ENCODE assay signal across 18 cellular contexts in the genomic region with DNA sequence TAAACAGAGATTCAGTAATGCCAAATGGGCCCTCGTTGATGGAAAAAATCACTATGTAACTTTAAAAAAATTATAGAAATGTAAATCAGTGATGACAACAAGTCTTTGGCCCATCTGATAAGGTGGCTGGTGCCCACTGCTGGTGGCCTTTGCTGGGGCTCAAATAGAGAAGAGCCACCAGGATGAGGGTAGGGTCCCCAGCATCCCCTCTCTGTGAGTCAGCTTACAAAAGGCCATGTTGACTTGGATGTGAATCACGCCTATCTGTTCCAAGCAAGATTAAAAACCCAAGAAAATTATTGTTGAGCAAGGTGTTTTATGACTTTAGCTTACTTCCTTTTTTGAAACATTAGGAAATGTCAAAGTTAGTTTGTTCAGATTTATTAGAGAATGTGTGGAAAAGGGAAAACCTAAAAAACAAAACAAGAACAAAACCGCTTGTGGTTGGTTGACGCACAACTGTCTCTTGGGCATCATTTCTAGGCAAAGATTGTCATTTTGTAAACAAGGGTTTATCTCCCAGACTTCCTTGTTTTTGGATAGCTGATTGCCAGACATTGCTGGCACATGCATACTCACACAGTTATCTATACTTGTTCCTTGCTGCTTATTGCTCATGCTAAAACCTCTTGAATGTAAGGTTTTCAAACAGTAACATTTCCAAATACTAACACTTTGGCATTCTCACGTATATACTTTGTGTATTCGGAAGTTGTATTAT.
"Had no signal": no experiment of that assay in that cellular context is flagged by ENCODE, and none has a peak within 500 bp of the region (broad histone marks: within the 10 kb centered on the region; RNA-seq: fewer than 3 reads in every experiment).

No MANE protein-coding gene starts in this region.

- FAIRE-seq: endometrium, kidney, TTC549 had no signal

- H3K36me3 Mint-ChIP-seq: brain had no signal

- H3K9me3 ChIP-seq: gastrocnemius medialis had no signal

- H3K27ac ChIP-seq: dorsolateral prefrontal cortex, esophagus muscularis mucosa, gastrocnemius medialis, tibial nerve had no signal

- H3K36me3 ChIP-seq: esophagus muscularis mucosa, gastrocnemius medialis, tibial nerve had no signal

- DNase-seq: activated CD4-positive, alpha-beta T cell treated with anti-CD3 and anti-CD28 coated beads, Interleukin-2, amount 50 U/mL, for 48 hours; activated CD8-positive, alpha-beta memory T cell treated with anti-CD3 and anti-CD28 coated beads, Interleukin-2, amount 10 ng/mL, durations not matched to agents 7 days and 5 days; activated effector memory CD4-positive, alpha-beta T cell treated with anti-CD3 and anti-CD28 coated beads, Interleukin-2, amount 50 U/mL, for 16 hours; activated T-cell treated with anti-CD3 and anti-CD28 coated beads, Interleukin-2, amount 50 U/mL, for 24 hours; amygdala; dorsolateral prefrontal cortex; gastrocnemius medialis; kidney; T-helper 17 cell had no signal

- H3K27me3 ChIP-seq: dorsolateral prefrontal cortex, esophagus muscularis mucosa, gastrocnemius medialis, tibial nerve had no signal

- H3K4me1 ChIP-seq: esophagus muscularis mucosa, gastrocnemius medialis had no signal

- H3K4me3 Mint-ChIP-seq: activated CD8-positive, alpha-beta memory T cell treated with anti-CD3 and anti-CD28 coated beads, Interleukin-2, amount 10 ng/mL, durations not matched to agents 7 days and 5 days; activated T-cell treated with anti-CD3 and anti-CD28 coated beads, Interleukin-2, amount 50 U/mL, for 24 hours; brain; mesothelial cell of epicardium; stimulated activated memory B cell treated with anti-CD40 and anti-IgM and Interleukin-4, amounts not matched to agents 10 μg/mL and 1 μg/mL and 100 μg/mL, for 72 hours; T-helper 17 cell had no signal

- ATAC-seq: activated CD4-positive, CD25-positive, alpha-beta regulatory T cell treated with anti-CD3 and anti-CD28 coated beads, Interleukin-2, amount 50 U/mL, for 24 hours; activated CD8-positive, alpha-beta memory T cell treated with anti-CD3 and anti-CD28 coated beads, Interleukin-2, amount 10 ng/mL, durations not matched to agents 7 days and 5 days; activated naive CD4-positive, alpha-beta T cell treated with anti-CD3 and anti-CD28 coated beads, Interleukin-2, amount 50 U/mL, for 72 hours; gastrocnemius medialis; stimulated activated memory B cell treated with anti-CD40 and anti-IgM and Interleukin-4, amounts not matched to agents 10 μg/mL and 1 μg/mL and 100 μg/mL, for 72 hours; T-helper 17 cell had no signal

- H3K4me3 ChIP-seq: dorsolateral prefrontal cortex, esophagus muscularis mucosa, gastrocnemius medialis, tibial nerve had no signal

- H3K4me1 Mint-ChIP-seq: activated CD8-positive, alpha-beta memory T cell treated with anti-CD3 and anti-CD28 coated beads, Interleukin-2, amount 10 ng/mL, durations not matched to agents 7 days and 5 days; brain; mesothelial cell of epicardium; T-helper 17 cell had no signal

- H3K27me3 Mint-ChIP-seq: stimulated activated memory B cell treated with anti-CD40 and anti-IgM and Interleukin-4, amounts not matched to agents 10 μg/mL and 1 μg/mL and 100 μg/mL, for 72 hours; T-helper 17 cell had no signal

- H3K27ac Mint-ChIP-seq: activated CD8-positive, alpha-beta memory T cell treated with anti-CD3 and anti-CD28 coated beads, Interleukin-2, amount 10 ng/mL, durations not matched to agents 7 days and 5 days; activated naive CD4-positive, alpha-beta T cell treated with anti-CD3 and anti-CD28 coated beads, Interleukin-2, amount 50 U/mL, for 72 hours; activated T-cell treated with anti-CD3 and anti-CD28 coated beads, Interleukin-2, amount 50 U/mL, for 24 hours; brain; mesothelial cell of epicardium; stimulated activated memory B cell treated with anti-CD40 and anti-IgM and Interleukin-4, amounts not matched to agents 10 μg/mL and 1 μg/mL and 100 μg/mL, for 72 hours; T-helper 17 cell had no signal
